ENCODE assay signal across 12 cellular contexts in genomic region chr6:24930386-24930785, GRCh38. TPM values are rescaled to one million over a fixed set of nuclear protein-coding genes. Genes with fewer than 3 reads are reported as not detected.
A peak's percentile ranks its signal among the peaks of the same experiment; 100 is the strongest.
DNase-seq lines count a peak whose midpoint lies in the region; ATAC-seq lines count a peak whose summit lies in the region.
"Had no signal": no experiment of that assay in that cellular context is flagged by ENCODE, and none has a peak within 500 bp of the region (broad histone marks: within the 10 kb centered on the region; RNA-seq: fewer than 3 reads in every experiment).

No MANE protein-coding gene starts in this region.

- no peaks in the 10 kb centered on the region for H3K27me3 Mint-ChIP-seq in activated T-cell treated with anti-CD3 and anti-CD28 coated beads, Interleukin-2, amount 50 U/mL, for 72 hours (ENCODE audit: low read depth)
- H3K27me3 Mint-ChIP-seq in activated naive CD8-positive, alpha-beta T cell, result no peaks in the 10 kb centered on the region
- H3K27me3 Mint-ChIP-seq in stimulated activated naive B cell treated with anti-CD40 and anti-IgM and Interleukin-4, amounts not matched to agents 10 μg/mL and 1 μg/mL and 100 μg/mL, for 72 hours, result no peaks in the 10 kb centered on the region

- H3K9me3 Mint-ChIP-seq in activated T-cell treated with anti-CD3 and anti-CD28 coated beads, Interleukin-2, amount 50 U/mL, for 72 hours, result peaks cover 6 to 11% of the 10 kb centered on the region in 2 donors
- H3K9me3 Mint-ChIP-seq in activated naive CD8-positive, alpha-beta T cell (ENCODE audit: low read depth), result peaks cover 5% of the 10 kb centered on the region
- H3K9me3 Mint-ChIP-seq in stimulated activated naive B cell treated with anti-CD40 and anti-IgM and Interleukin-4, amounts not matched to agents 10 μg/mL and 1 μg/mL and 100 μg/mL, for 72 hours, result peaks cover 4 to 6% of the 10 kb centered on the region in 2 donors

- H3K4me1 Mint-ChIP-seq in activated T-cell treated with anti-CD3 and anti-CD28 coated beads, Interleukin-2, amount 50 U/mL, for 72 hours (ENCODE audit: low read depth), result peaks cover 99% of the 10 kb centered on the region
- H3K4me1 Mint-ChIP-seq in activated naive CD8-positive, alpha-beta T cell (ENCODE audit: low read depth), result peaks cover 89% of the 10 kb centered on the region
- peaks cover 45 to 95% of the 10 kb centered on the region in 2 donors for H3K4me1 Mint-ChIP-seq in stimulated activated naive B cell treated with anti-CD40 and anti-IgM and Interleukin-4, amounts not matched to agents 10 μg/mL and 1 μg/mL and 100 μg/mL, for 72 hours

- peaks cover 11 to 15% of the 10 kb centered on the region in 2 donors for H3K36me3 Mint-ChIP-seq in activated T-cell treated with anti-CD3 and anti-CD28 coated beads, Interleukin-2, amount 50 U/mL, for 72 hours (ENCODE audit: insufficient read depth in 2 of 2)
- peaks cover 5% of the 10 kb centered on the region for H3K36me3 Mint-ChIP-seq in activated naive CD8-positive, alpha-beta T cell
- H3K36me3 Mint-ChIP-seq in stimulated activated naive B cell treated with anti-CD40 and anti-IgM and Interleukin-4, amounts not matched to agents 10 μg/mL and 1 μg/mL and 100 μg/mL, for 72 hours, result peaks cover 7 to 15% of the 10 kb centered on the region in 2 donors

- no peak for DNase-seq in activated T-cell treated with anti-CD3 and anti-CD28 coated beads, Interleukin-2, amount 50 U/mL, for 72 hours
- no peak for DNase-seq in activated T-cell treated with anti-CD3 and anti-CD28 coated beads for 4 hours
- peak; percentile 42 for DNase-seq in hepatic stellate cell (ENCODE audit: low spot score)
- DNase-seq in stimulated activated naive B cell treated with anti-CD40 and anti-IgM and Interleukin-4, amounts not matched to agents 10 μg/mL and 1 μg/mL and 100 μg/mL, for 72 hours, result no peak
- DNase-seq in NCI-H2227 (lab: John Stamatoyannopoulos, UW; ENCODE audit: unreplicated experiment), result no peak
- DNase-seq in amygdala (lab: John Stamatoyannopoulos, UW), result no peak
- DNase-seq: AML-193, cerebellar nuclear complex, NCI-H748 treated with DMSO at 0.1 percent for 48 hours, upper lobe of left lung had no signal

- H3K4me3 Mint-ChIP-seq in activated T-cell treated with anti-CD3 and anti-CD28 coated beads, Interleukin-2, amount 50 U/mL, for 72 hours, result peak overlapping the region; percentile 74 to 86
- H3K4me3 Mint-ChIP-seq in activated naive CD8-positive, alpha-beta T cell, result peak overlapping the region; percentile 97
- no peak overlapping the region for H3K4me3 Mint-ChIP-seq in stimulated activated naive B cell treated with anti-CD40 and anti-IgM and Interleukin-4, amounts not matched to agents 10 μg/mL and 1 μg/mL and 100 μg/mL, for 72 hours

- peak overlapping the region; percentile 83 for H3K27ac Mint-ChIP-seq in activated T-cell treated with anti-CD3 and anti-CD28 coated beads, Interleukin-2, amount 50 U/mL, for 72 hours
- peak overlapping the region; percentile 93 for H3K27ac Mint-ChIP-seq in activated naive CD8-positive, alpha-beta T cell
- H3K27ac Mint-ChIP-seq in stimulated activated naive B cell treated with anti-CD40 and anti-IgM and Interleukin-4, amounts not matched to agents 10 μg/mL and 1 μg/mL and 100 μg/mL, for 72 hours, result peak overlapping the region; percentile 73

- no peak for ATAC-seq in activated T-cell treated with anti-CD3 and anti-CD28 coated beads, Interleukin-2, amount 50 U/mL, for 72 hours (replicated peaks in 1 of 2)
- no peak for ATAC-seq in stimulated activated naive B cell treated with anti-CD40 and anti-IgM and Interleukin-4, amounts not matched to agents 10 μg/mL and 1 μg/mL and 100 μg/mL, for 72 hours (replicated peaks)
- no peak for ATAC-seq in HG03159 (IDR thresholded peaks at IDR 0.05; ENCODE audit: unreplicated experiment)

RNA-seq across cellular contexts. Expression of gene RIPOR2, which starts 5.4 kb away (rescaled TPM):
- total RNA-seq in activated T-cell treated with anti-CD3 and anti-CD28 coated beads, Interleukin-2, amount 50 U/mL, for 72 hours, result 10 to 100 TPM; 67.0 to 69.7 TPM

Comparison
In these comparisons a context has a peak if more than half of its experiments do, and no peak if none do; other contexts are left out.
1. H3K4me3 Mint-ChIP-seq: peak in activated T-cell treated with anti-CD3 and anti-CD28 coated beads, Interleukin-2, amount 50 U/mL, for 72 hours (2 of 2) and activated naive CD8-positive, alpha-beta T cell (single experiment); none in stimulated activated naive B cell treated with anti-CD40 and anti-IgM and Interleukin-4, amounts not matched to agents 10 μg/mL and 1 μg/mL and 100 μg/mL, for 72 hours (0 of 2).
2. Peak in every context shown above with its lines, with median percentiles within 50 percentile points of each other: H3K27ac Mint-ChIP-seq.